14 cellular contexts compared by ENCODE assay signal in genomic region chr20:48166082-48166835, GRCh38.
A peak's percentile ranks its signal among the peaks of the same experiment; 100 is the strongest.
DNase-seq lines count a peak whose midpoint lies in the region; ATAC-seq, FAIRE-seq and TF ChIP-seq lines count a peak whose summit lies in the region.
"Had no signal": no experiment of that assay in that cellular context is flagged by ENCODE, and none has a peak within 500 bp of the region (broad histone marks: within the 10 kb centered on the region; RNA-seq: fewer than 3 reads in every experiment).

No MANE protein-coding gene starts in this region.

- 11% methylated on average over 7 of the region's 10 CpGs for WGBS in A549 (ENCODE audit: missing lambda C conversion rate)
- 89% methylated on average over 10 of the region's 10 CpGs; no CpG with 5 or more reads in 1 of the 2 experiments for WGBS in H1 (ENCODE audit: extremely low coverage in 1 of 2, insufficient coverage in 1 of 2, insufficient read length in 1 of 2, insufficient replicate concordance in 2 of 2, low coverage in 1 of 2, low lambda C conversion rate in 2 of 2, missing lambda C conversion rate in 1 of 2), 2 experiments

- peaks cover 6 to 9% of the 10 kb centered on the region in 2 donors for H3K27me3 Mint-ChIP-seq in CD8-positive, alpha-beta memory T cell

- H3K4me3 Mint-ChIP-seq in CD8-positive, alpha-beta memory T cell = no peak overlapping the region
- H3K4me3 Mint-ChIP-seq: B cell; CD4-positive, alpha-beta memory T cell had no signal

- H4K91ac ChIP-seq in H1 (replicated peaks; ENCODE audit: insufficient read length, low read length) = no peak overlapping the region

- H4K8ac ChIP-seq in H1 (ENCODE audit: extremely low read depth, insufficient read depth, low read length) = no peak overlapping the region

- H3K36me3 ChIP-seq in HEK293 (ENCODE audit: control insufficient read depth in 2 of 2, insufficient read depth in 1 of 2, low read length in 2 of 2) (no peaks in the 10 kb centered on the region), H1 (ENCODE audit: control insufficient read depth in 2 of 4, insufficient read depth in 4 of 4, low read length in 3 of 4) (no peaks in the 10 kb centered on the region)
- no peaks in the 10 kb centered on the region for H3K36me3 ChIP-seq in CD8-positive, alpha-beta memory T cell (ENCODE audit: insufficient read depth, low read length)

- H3K79me1 ChIP-seq in H1 (ENCODE audit: low read depth, low read length) = no peaks in the 10 kb centered on the region

- no peak overlapping the region for H2AFZ ChIP-seq in H1 (ENCODE audit: low read length)

- H3K23ac ChIP-seq in H1 (ENCODE audit: insufficient read length) = no peak overlapping the region

- peaks cover 2% of the 10 kb centered on the region; the same call in 1 of the 2 replicates for H3K23me2 ChIP-seq in H1 (ENCODE audit: low read depth, low read length)

- H3K79me2 ChIP-seq in H1 (ENCODE audit: control insufficient read depth in 1 of 2, insufficient read depth in 2 of 2, low read length in 2 of 2) = no peaks in the 10 kb centered on the region

- H4K20me1 ChIP-seq in H1 (replicated peaks in 1 of 2; ENCODE audit: control insufficient read depth in 1 of 2, insufficient read depth in 2 of 2, low read length in 2 of 2) = peaks cover 0 to 3% of the 10 kb centered on the region in 2 experiments

- no peak overlapping the region for H3K56ac ChIP-seq in H1 (replicated peaks; ENCODE audit: insufficient read length, low read depth, low read length)

- H3K4me3 ChIP-seq in A549 = no peak overlapping the region
- H3K4me3 ChIP-seq in HEK293 (ENCODE audit: low read depth, low read length) = no peak overlapping the region
- no peak overlapping the region for H3K4me3 ChIP-seq in H1 (ENCODE audit: extremely low read depth in 1 of 4, insufficient read depth in 2 of 4, low read depth in 3 of 4, low read length in 4 of 4)
- H3K4me3 ChIP-seq in CD8-positive, alpha-beta memory T cell (ENCODE audit: low read length) = no peak overlapping the region

- H2BK120ac ChIP-seq in H1 (replicated peaks; ENCODE audit: low read depth, low read length) = no peak overlapping the region

- TF ChIP-seq CTCF in A549 (IDR thresholded peaks at IDR 0.05) (no peak), HEK293 (tag by site-specific recombination; IDR thresholded peaks at IDR 0.05) (no peak), H1 (IDR thresholded peaks at IDR 0.05; ENCODE audit: control extremely low read depth in 1 of 3, insufficient read depth in 1 of 3, low read depth in 1 of 3, low read length in 3 of 3) (no peak)

- H2BK20ac ChIP-seq in H1 (ENCODE audit: low read length) = no peak overlapping the region

- no peak overlapping the region for H4K5ac ChIP-seq in H1 (ENCODE audit: insufficient read length, low read depth, low read length)

- no peak for DNase-seq in A549 (ENCODE audit: low read depth in 1 of 2, low spot score in 1 of 2)
- peak; percentile 13 for DNase-seq in NCI-H748 treated with DMSO at 0.1 percent for 48 hours (lab: John Stamatoyannopoulos, UW)
- no peak for DNase-seq in H1 (ENCODE audit: low read depth in 1 of 2, low spot score in 2 of 2)
- no peak for DNase-seq in CD8-positive, alpha-beta memory T cell
- DNase-seq: CD4-positive, alpha-beta memory T cell; H7; IMR-90; T-helper 1 cell had no signal

- no peak overlapping the region for H3K18ac ChIP-seq in H1 (ENCODE audit: extremely low read depth, low read length)

- no peak overlapping the region for H3K14ac ChIP-seq in H1 (ENCODE audit: insufficient read length)

- TF ChIP-seq EP300 in A549 (IDR thresholded peaks at IDR 0.05) (no peak), H1 (IDR thresholded peaks at IDR 0.05; ENCODE audit: borderline replicate concordance in 1 of 2, low read depth in 2 of 2, low read length in 2 of 2) (no peak)

- no peak overlapping the region for H3K27ac Mint-ChIP-seq in CD8-positive, alpha-beta memory T cell
- H3K27ac Mint-ChIP-seq: B cell; CD4-positive, alpha-beta memory T cell had no signal

- CTCF ChIA-PET in A549 (lab: Yijun Ruan, JAX) = interaction anchor here (1.1 to 1.8 kb wide), 2 partner anchors 10 to 25 kb away, joined by 3 to 4 read pairs; no protein-coding TSS in a partner anchor
- CTCF ChIA-PET in HEK293 (lab: Yijun Ruan, JAX) = interaction anchor here (1.0 kb wide), 1 partner anchor 17 kb away, joined by 3 read pairs; no protein-coding TSS in a partner anchor
- CTCF ChIA-PET in H1 (lab: Charles Lee; ENCODE audit: partially characterized antibody) = no interaction called here
- CTCF ChIA-PET in CD8-positive, alpha-beta memory T cell (lab: Charles Lee) = no interaction called here

- ATAC-seq in A549 (no peak), GM21576 (IDR thresholded peaks at IDR 0.05; ENCODE audit: unreplicated experiment) (no peak), GM21717 (IDR thresholded peaks at IDR 0.05; ENCODE audit: unreplicated experiment) (no peak)

- H2BK12ac ChIP-seq in H1 (ENCODE audit: low read depth, low read length) = no peak overlapping the region

- H2AK5ac ChIP-seq in H1 (ENCODE audit: low read depth, low read length) = no peak overlapping the region

- H3K9me3 ChIP-seq in A549 (no peaks in the 10 kb centered on the region), HEK293 (ENCODE audit: control insufficient read depth, insufficient read depth, low read depth, low read length) (no peaks in the 10 kb centered on the region), H1 (ENCODE audit: insufficient read depth in 2 of 2, low read depth in 1 of 2, low read length in 1 of 2) (no peaks in the 10 kb centered on the region)
- H3K9me3 ChIP-seq in CD8-positive, alpha-beta memory T cell (ENCODE audit: low read length) = no peaks in the 10 kb centered on the region

- H3K4ac ChIP-seq in H1 (replicated peaks; ENCODE audit: insufficient read length, low read depth, low read length) = no peak overlapping the region

- H3K9me3 Mint-ChIP-seq in CD8-positive, alpha-beta memory T cell = no peaks in the 10 kb centered on the region

- H3K36me3 Mint-ChIP-seq in CD8-positive, alpha-beta memory T cell = no peaks in the 10 kb centered on the region
- H3K36me3 Mint-ChIP-seq: CD4-positive, alpha-beta memory T cell had no signal

- TF ChIP-seq POLR2A in A549 (IDR thresholded peaks at IDR 0.05; ENCODE audit: low read length) (no peak), H1 (IDR thresholded peaks at IDR 0.05; ENCODE audit: control extremely low read depth in 1 of 2, low read depth in 2 of 2, low read length in 2 of 2) (no peak)

- FAIRE-seq in A549 (lab: Jason Lieb, UNC) (no peak), H1 (lab: Jason Lieb, UNC) (no peak)
- FAIRE-seq: D721Med had no signal

- POLR2A ChIA-PET in A549 (lab: Yijun Ruan, JAX) = no interaction called here
- POLR2A ChIA-PET in HEK293 (lab: Yijun Ruan, JAX) = no interaction called here
- POLR2A ChIA-PET in H1 (lab: Charles Lee; ENCODE audit: partially characterized antibody) = no interaction called here
- POLR2A ChIA-PET in CD8-positive, alpha-beta memory T cell (lab: Charles Lee) = no interaction called here

- H3K27ac ChIP-seq in A549 (no peak overlapping the region), HEK293 (ENCODE audit: extremely low read depth, low read depth, low read length) (no peak overlapping the region), H1 (ENCODE audit: low read depth, low read length) (no peak overlapping the region)
- no peak overlapping the region for H3K27ac ChIP-seq in CD8-positive, alpha-beta memory T cell (ENCODE audit: low read depth, low read length)
- H3K27ac ChIP-seq: RWPE1 had no signal

- TF ChIP-seq RAD21 in A549 (conservative IDR thresholded peaks at IDR 0.05 in 1 of 2, IDR thresholded peaks at IDR 0.05 in 1 of 2) (no peak), H1 (IDR thresholded peaks at IDR 0.05 in 1 of 2, conservative IDR thresholded peaks at IDR 0.05 in 1 of 2; ENCODE audit: low read depth in 2 of 2, low read length in 2 of 2) (no peak)

- H2BK5ac ChIP-seq in H1 (ENCODE audit: low read depth, low read length) = no peak overlapping the region

- H3K4me2 ChIP-seq in A549 (no peak overlapping the region), H1 (ENCODE audit: insufficient read depth in 1 of 2, low read depth in 2 of 2, low read length in 2 of 2) (no peak overlapping the region)

- H3K4me1 ChIP-seq in A549 = no peaks in the 10 kb centered on the region; the same call in 2 of the 3 replicates
- H3K4me1 ChIP-seq in HEK293 (ENCODE audit: control insufficient read depth, insufficient read depth, low read length) = no peaks in the 10 kb centered on the region
- H3K4me1 ChIP-seq in H1 (replicated peaks in 1 of 4; ENCODE audit: control insufficient read depth in 3 of 4, insufficient read depth in 4 of 4, low read length in 3 of 4) = no peaks in the 10 kb centered on the region; a peak in 2 of 7 replicates
- H3K4me1 ChIP-seq in CD8-positive, alpha-beta memory T cell (ENCODE audit: insufficient read depth, low read length) = no peaks in the 10 kb centered on the region

- no peaks in the 10 kb centered on the region for H3K27me3 ChIP-seq in H1 (replicated peaks in 1 of 4; ENCODE audit: control insufficient read depth in 3 of 4, extremely low read depth in 1 of 4, insufficient read depth in 3 of 4, low read length in 3 of 4)
- no peaks in the 10 kb centered on the region for H3K27me3 ChIP-seq in CD8-positive, alpha-beta memory T cell (ENCODE audit: insufficient read depth, low read length, poor library complexity, severe bottlenecking)

- H2BK15ac ChIP-seq in H1 (ENCODE audit: low read length) = no peak overlapping the region

- H3K4me1 Mint-ChIP-seq in CD8-positive, alpha-beta memory T cell = no peaks in the 10 kb centered on the region
- H3K4me1 Mint-ChIP-seq: B cell; CD4-positive, alpha-beta memory T cell had no signal

- H3K9ac ChIP-seq in H1 (replicated peaks in 1 of 4; ENCODE audit: extremely low read depth in 1 of 4, low read depth in 3 of 4, low read length in 3 of 4) = no peak overlapping the region

TF ChIP-seq in A549, 52 proteins besides CTCF, POLR2A, EP300 and RAD21 (continues in another document):
- TF ChIP-seq RARB (CRISPR knock-in tag; IDR thresholded peaks at IDR 0.05) (no peak), ZFP36 (IDR thresholded peaks at IDR 0.05; ENCODE audit: borderline replicate concordance, partially characterized antibody) (peak; percentile 48), SREBF2 (IDR thresholded peaks at IDR 0.05) (no peak)

TF ChIP-seq in HEK293, 187 proteins besides CTCF, POLR2A, EP300 and RAD21 (continues in another document):
- TF ChIP-seq KLF8 (tag by site-specific recombination; IDR thresholded peaks at IDR 0.05) = no peak
- TF ChIP-seq ZSCAN30 (tag by site-specific recombination; IDR thresholded peaks at IDR 0.05) = no peak
- no peak for TF ChIP-seq ZNF133 (tag by site-specific recombination; IDR thresholded peaks at IDR 0.05)
- TF ChIP-seq ZIC2 (tag by site-specific recombination; IDR thresholded peaks at IDR 0.05) = peak; percentile 25; the same call in 1 of the 2 replicates
- no peak for TF ChIP-seq SALL2 (tag by site-specific recombination; IDR thresholded peaks at IDR 0.05; ENCODE audit: borderline replicate concordance)

TF ChIP-seq in H1, 55 proteins besides CTCF, POLR2A, EP300 and RAD21:
- TF ChIP-seq SP4 (IDR thresholded peaks at IDR 0.05; ENCODE audit: low read length) (no peak), KDM1A (IDR thresholded peaks at IDR 0.05; ENCODE audit: borderline replicate concordance, low read length) (peak; percentile 66; the same call in 1 of the 2 replicates)

Comparison
In these comparisons a context has a peak if more than half of its experiments do, and no peak if none do; other contexts are left out.
1. CTCF ChIA-PET loops: an anchor here in A549 (1.1 to 1.8 kb wide) and HEK293 (1.0 kb wide); none called in H1 and CD8-positive, alpha-beta memory T cell.